23 cellular contexts compared by ENCODE assay signal in genomic region chr2:21331625-21332370, GRCh38.
"Had no signal": no experiment of that assay in that cellular context is flagged by ENCODE, and none has a peak within 500 bp of the region (broad histone marks: within the 10 kb centered on the region; RNA-seq: fewer than 3 reads in every experiment).

No MANE protein-coding gene starts in this region.

- H3K4me3 Mint-ChIP-seq: dendritic cell treated with granulocyte-macrophage colony-stimulating factor and Interleukin-4, amounts not matched to agents 40 ng/mL and 50 ng/mL, for 4 days; effector memory CD8-positive, alpha-beta T cell; memory B cell; naive thymus-derived CD4-positive, alpha-beta T cell; stimulated activated effector memory CD8-positive, alpha-beta T cell treated with anti-CD3 and anti-CD28 coated beads, Interleukin-12 subunit alpha, Interleukin-12 subunit beta, amount 100 ng/mL, for 72 hours had no signal

- H3K36me3 ChIP-seq: esophagus squamous epithelium, gastroesophageal sphincter, left ventricle myocardium inferior, lower lobe of right lung, ovary, right atrium auricular region, suprapubic skin, thyroid gland, upper lobe of left lung, vagina had no signal

- H3K4me3 ChIP-seq: esophagus squamous epithelium, gastroesophageal sphincter, left ventricle myocardium inferior, lower lobe of right lung, ovary, right atrium auricular region, smooth muscle cell, suprapubic skin, thyroid gland, upper lobe of left lung, vagina had no signal

- FAIRE-seq: colon, keratinocyte had no signal

- H3K4me1 ChIP-seq: esophagus squamous epithelium, gastroesophageal sphincter, left ventricle myocardium inferior, lower lobe of right lung, right atrium auricular region, thyroid gland, upper lobe of left lung, vagina had no signal

- H3K9me3 Mint-ChIP-seq: memory B cell had no signal

- DNase-seq: effector memory CD8-positive, alpha-beta T cell; esophagus squamous epithelium; foreskin fibroblast; glutamatergic neuron; left ventricle myocardium inferior; lower lobe of right lung; naive thymus-derived CD4-positive, alpha-beta T cell; ovary; stimulated activated CD4-positive, alpha-beta T cell treated with anti-CD3 and anti-CD28 coated beads, Interleukin-2, amount 100 ng/mL, for 48 hours; stimulated activated naive CD8-positive, alpha-beta T cell treated with anti-CD3 and anti-CD28 coated beads, Interleukin-15, Interleukin-2, amounts not matched to agents 100 U/mL and 50 U/mL, for 24 hours; thyroid gland; upper lobe of left lung had no signal

- H3K4me1 Mint-ChIP-seq: memory B cell; stimulated activated effector memory CD8-positive, alpha-beta T cell treated with anti-CD3 and anti-CD28 coated beads, Interleukin-12 subunit alpha, Interleukin-12 subunit beta, amount 100 ng/mL, for 72 hours had no signal

- H3K27me3 ChIP-seq: esophagus squamous epithelium, gastroesophageal sphincter, ovary, right atrium auricular region, suprapubic skin, thyroid gland, upper lobe of left lung, vagina had no signal

- ATAC-seq: effector memory CD8-positive, alpha-beta T cell; gastroesophageal sphincter; naive thymus-derived CD4-positive, alpha-beta T cell; stimulated activated effector memory CD8-positive, alpha-beta T cell treated with anti-CD3 and anti-CD28 coated beads, Interleukin-12 subunit alpha, Interleukin-12 subunit beta, amount 100 ng/mL, for 72 hours; stimulated activated naive CD8-positive, alpha-beta T cell treated with anti-CD3 and anti-CD28 coated beads, Interleukin-15, Interleukin-2, amounts not matched to agents 100 U/mL and 50 U/mL, for 24 hours had no signal

- H3K9me3 ChIP-seq: esophagus squamous epithelium, lower lobe of right lung, ovary, right atrium auricular region, suprapubic skin, thyroid gland, upper lobe of left lung, vagina had no signal

- H3K27ac Mint-ChIP-seq: dendritic cell treated with granulocyte-macrophage colony-stimulating factor and Interleukin-4, amounts not matched to agents 40 ng/mL and 50 ng/mL, for 4 days; effector memory CD8-positive, alpha-beta T cell; memory B cell; naive thymus-derived CD4-positive, alpha-beta T cell; stimulated activated effector memory CD8-positive, alpha-beta T cell treated with anti-CD3 and anti-CD28 coated beads, Interleukin-12 subunit alpha, Interleukin-12 subunit beta, amount 100 ng/mL, for 72 hours had no signal

- H3K27ac ChIP-seq: epithelial cell of prostate, esophagus squamous epithelium, gastroesophageal sphincter, left ventricle myocardium inferior, lower lobe of right lung, ovary, right atrium auricular region, suprapubic skin, thyroid gland, upper lobe of left lung, vagina had no signal

- H3K27me3 Mint-ChIP-seq: dendritic cell treated with granulocyte-macrophage colony-stimulating factor and Interleukin-4, amounts not matched to agents 40 ng/mL and 50 ng/mL, for 4 days; effector memory CD8-positive, alpha-beta T cell; memory B cell; naive thymus-derived CD4-positive, alpha-beta T cell had no signal

- H3K36me3 Mint-ChIP-seq: memory B cell; naive thymus-derived CD4-positive, alpha-beta T cell; stimulated activated effector memory CD8-positive, alpha-beta T cell treated with anti-CD3 and anti-CD28 coated beads, Interleukin-12 subunit alpha, Interleukin-12 subunit beta, amount 100 ng/mL, for 72 hours had no signal

- H3K4me2 ChIP-seq: smooth muscle cell had no signal
